Comparison of ENCODE assay signal across 12 cellular contexts in genomic region chr5:119347574-119347973, GRCh38. TPM values are rescaled to one million over a fixed set of nuclear protein-coding genes. Genes with fewer than 3 reads are reported as not detected.
A peak's percentile ranks its signal among the peaks of the same experiment; 100 is the strongest.
DNase-seq lines count a peak whose midpoint lies in the region; ATAC-seq and TF ChIP-seq lines count a peak whose summit lies in the region.
"Had no signal": no experiment of that assay in that cellular context is flagged by ENCODE, and none has a peak within 500 bp of the region (broad histone marks: within the 10 kb centered on the region; RNA-seq: fewer than 3 reads in every experiment).

No MANE protein-coding gene starts in this region.

- no TSS peak for BruUV-seq in PC-3 (replicated peaks; lab: Mats Ljungman, UMichigan)

- TF ChIP-seq CTCF in GM23338 (conservative IDR thresholded peaks at IDR 0.05; ENCODE audit: low read depth in 2 of 2) (no peak), activated B cell treated with CpG ODN at 0.5 μM for 24 hours (IDR thresholded peaks at IDR 0.05) (no peak), PC-3 (conservative IDR thresholded peaks at IDR 0.05; ENCODE audit: low read depth, low read length) (no peak)

- H3K9me3 ChIP-seq in PC-3 (ENCODE audit: low read length): no peaks in the 10 kb centered on the region

- peaks cover 48% of the 10 kb centered on the region for H3K4me1 Mint-ChIP-seq in GM23338
- peaks cover 93% of the 10 kb centered on the region for H3K4me1 Mint-ChIP-seq in activated B cell treated with CpG ODN at 0.5 μM for 24 hours
- peaks cover 77 to 91% (median 86%) of the 10 kb centered on the region in 3 donors for H3K4me1 Mint-ChIP-seq in naive B cell

- H3K4me3 ChIP-seq in GM23338 (no peak overlapping the region), PC-3 (ENCODE audit: low read length) (no peak overlapping the region)

- CTCF ChIA-PET in activated B cell treated with CpG ODN at 0.5 μM for 24 hours (lab: Charles Lee) (no interaction called here), PC-3 (lab: Charles Lee) (no interaction called here)

- H3K9me3 Mint-ChIP-seq in GM23338: no peaks in the 10 kb centered on the region
- no peaks in the 10 kb centered on the region for H3K9me3 Mint-ChIP-seq in activated B cell treated with CpG ODN at 0.5 μM for 24 hours
- peaks cover 0 to 4% (median 0%) of the 10 kb centered on the region in 7 donors for H3K9me3 Mint-ChIP-seq in naive B cell

- H3K27me3 Mint-ChIP-seq in GM23338 (ENCODE audit: insufficient read depth, low read depth, poor library complexity) (no peaks in the 10 kb centered on the region), activated B cell treated with CpG ODN at 0.5 μM for 24 hours (no peaks in the 10 kb centered on the region), naive B cell (no peaks in the 10 kb centered on the region)

- H3F3A ChIP-seq in GM23338 (replicated peaks; ENCODE audit: low read depth): no peaks in the 10 kb centered on the region
- H3F3A ChIP-seq in PC-3 (ENCODE audit: low read length, unreplicated experiment): no peaks in the 10 kb centered on the region

- intact Hi-C loops in activated B cell treated with CpG ODN at 0.5 μM for 24 hours (cut with micrococcal nuclease): no loop called here
- intact Hi-C loops in PC-3 (cut with micrococcal nuclease): no loop called here

- POLR2A ChIA-PET in activated B cell treated with CpG ODN at 0.5 μM for 24 hours (lab: Charles Lee): interaction anchor here (0.6 to 18.3 kb wide), 4 partner anchors 10 to 57 kb away, joined by 3 to 388 read pairs (median 4); partner anchors contain the start of gene TNFAIP8
- POLR2A ChIA-PET in PC-3 (lab: Charles Lee; ENCODE audit: unreplicated experiment): interaction anchor here (0.6 kb wide), 1 partner anchor 54 kb away, joined by 9 read pairs; no protein-coding TSS in a partner anchor

- H3K36me3 Mint-ChIP-seq in GM23338 (ENCODE audit: low read depth): no peaks in the 10 kb centered on the region
- peaks cover 26% of the 10 kb centered on the region for H3K36me3 Mint-ChIP-seq in activated B cell treated with CpG ODN at 0.5 μM for 24 hours (ENCODE audit: low read depth)
- H3K36me3 Mint-ChIP-seq in naive B cell: peaks cover 0 to 2% of the 10 kb centered on the region in 2 donors

- ATAC-seq in GM23338 (peak; percentile 34; the same call in 2 of the 3 replicates), activated B cell treated with CpG ODN at 0.5 μM for 24 hours (ENCODE audit: low read depth) (no peak), naive B cell (ENCODE audit: low read depth in 2 of 2) (no peak), PC-3 (no peak)
- ATAC-seq: left cardiac atrium had no signal

- H3K79me2 ChIP-seq in GM23338 (replicated peaks; ENCODE audit: insufficient read depth) (no peaks in the 10 kb centered on the region), PC-3 (ENCODE audit: low read length) (no peaks in the 10 kb centered on the region)

- H3K9ac ChIP-seq in PC-3 (ENCODE audit: low read length): no peak overlapping the region

- H4K20me1 ChIP-seq in GM23338 (replicated peaks; ENCODE audit: insufficient read depth) (no peaks in the 10 kb centered on the region), PC-3 (ENCODE audit: low read length) (no peaks in the 10 kb centered on the region)

- H3K4me3 Mint-ChIP-seq in GM23338 (no peak overlapping the region), activated B cell treated with CpG ODN at 0.5 μM for 24 hours (no peak overlapping the region), naive B cell (peak overlapping the region in 6 of 8 donors; percentile 51 to 80 (median 71))

- peaks cover 3% of the 10 kb centered on the region; the same call in 1 of the 2 replicates for H3K9me2 ChIP-seq in GM23338 (ENCODE audit: insufficient read depth)
- no peaks in the 10 kb centered on the region for H3K9me2 ChIP-seq in PC-3 (replicated peaks; ENCODE audit: low read length)

- DNase-seq in NCI-H748 (lab: John Stamatoyannopoulos, UW; ENCODE audit: unreplicated experiment) (peak; percentile 36), NCI-H748 treated with DMSO at 0.1 percent for 48 hours (lab: John Stamatoyannopoulos, UW) (no peak), GM23338 (ENCODE audit: low spot score) (no peak), activated B cell treated with CpG ODN at 0.5 μM for 24 hours (no peak), naive B cell (no peak), anterior cingulate cortex (lab: John Stamatoyannopoulos, UW) (no peak), SIG-M5 (lab: John Stamatoyannopoulos, UW) (no peak), PC-3 (no peak)
- DNase-seq: left cardiac atrium, NCI-H1436 treated with DMSO at 0.1 percent for 48 hours, small intestine, T1000 had no signal

- H3K4me1 ChIP-seq in GM23338 (ENCODE audit: insufficient read depth) (peaks cover 52% of the 10 kb centered on the region), PC-3 (ENCODE audit: insufficient read depth, low read length) (0 out of 2 replicates have a peak, but pooled peaks cover 4% of the 10 kb centered on the region)

- H3K36me3 ChIP-seq in GM23338 (ENCODE audit: insufficient read depth) (no peaks in the 10 kb centered on the region), PC-3 (ENCODE audit: low read depth, low read length) (no peaks in the 10 kb centered on the region)

- H3K4me2 ChIP-seq in GM23338: peak overlapping the region; percentile 61
- no peak overlapping the region for H3K4me2 ChIP-seq in PC-3 (ENCODE audit: low read length)

- peak overlapping the region; percentile 68; the same call in 1 of the 2 replicates for H3K27ac Mint-ChIP-seq in GM23338
- H3K27ac Mint-ChIP-seq in activated B cell treated with CpG ODN at 0.5 μM for 24 hours: peak overlapping the region; percentile 80
- peak overlapping the region in 5 of 6 donors; percentile 6 to 87 (median 57) for H3K27ac Mint-ChIP-seq in naive B cell

- no peak overlapping the region for H2AFZ ChIP-seq in GM23338
- H2AFZ ChIP-seq in PC-3 (ENCODE audit: low read length): no peak overlapping the region

- H3K27ac ChIP-seq in GM23338 (ENCODE audit: low read depth): no peak overlapping the region
- H3K27ac ChIP-seq in PC-3 (ENCODE audit: low read length): no peak overlapping the region

- H3K27me3 ChIP-seq in GM23338 (ENCODE audit: insufficient read depth): no peaks in the 10 kb centered on the region
- H3K27me3 ChIP-seq in PC-3 (ENCODE audit: low read length): no peaks in the 10 kb centered on the region

TF ChIP-seq in GM23338, 12 proteins besides CTCF, POLR2A, EP300 and RAD21:
- no peak for TF ChIP-seq EZH2phosphoT487 (IDR thresholded peaks at IDR 0.05; ENCODE audit: unreplicated experiment)
- TF ChIP-seq JUNB (IDR thresholded peaks at IDR 0.05; ENCODE audit: unreplicated experiment): no peak
- TF ChIP-seq ZNF114 (CRISPR knock-in tag; IDR thresholded peaks at IDR 0.05): no peak
- TF ChIP-seq STAT1 (IDR thresholded peaks at IDR 0.05; ENCODE audit: unreplicated experiment): no peak
- TF ChIP-seq POLR2AphosphoS5 (IDR thresholded peaks at IDR 0.05; ENCODE audit: low read depth): no peak
- TF ChIP-seq, protein P1, sequence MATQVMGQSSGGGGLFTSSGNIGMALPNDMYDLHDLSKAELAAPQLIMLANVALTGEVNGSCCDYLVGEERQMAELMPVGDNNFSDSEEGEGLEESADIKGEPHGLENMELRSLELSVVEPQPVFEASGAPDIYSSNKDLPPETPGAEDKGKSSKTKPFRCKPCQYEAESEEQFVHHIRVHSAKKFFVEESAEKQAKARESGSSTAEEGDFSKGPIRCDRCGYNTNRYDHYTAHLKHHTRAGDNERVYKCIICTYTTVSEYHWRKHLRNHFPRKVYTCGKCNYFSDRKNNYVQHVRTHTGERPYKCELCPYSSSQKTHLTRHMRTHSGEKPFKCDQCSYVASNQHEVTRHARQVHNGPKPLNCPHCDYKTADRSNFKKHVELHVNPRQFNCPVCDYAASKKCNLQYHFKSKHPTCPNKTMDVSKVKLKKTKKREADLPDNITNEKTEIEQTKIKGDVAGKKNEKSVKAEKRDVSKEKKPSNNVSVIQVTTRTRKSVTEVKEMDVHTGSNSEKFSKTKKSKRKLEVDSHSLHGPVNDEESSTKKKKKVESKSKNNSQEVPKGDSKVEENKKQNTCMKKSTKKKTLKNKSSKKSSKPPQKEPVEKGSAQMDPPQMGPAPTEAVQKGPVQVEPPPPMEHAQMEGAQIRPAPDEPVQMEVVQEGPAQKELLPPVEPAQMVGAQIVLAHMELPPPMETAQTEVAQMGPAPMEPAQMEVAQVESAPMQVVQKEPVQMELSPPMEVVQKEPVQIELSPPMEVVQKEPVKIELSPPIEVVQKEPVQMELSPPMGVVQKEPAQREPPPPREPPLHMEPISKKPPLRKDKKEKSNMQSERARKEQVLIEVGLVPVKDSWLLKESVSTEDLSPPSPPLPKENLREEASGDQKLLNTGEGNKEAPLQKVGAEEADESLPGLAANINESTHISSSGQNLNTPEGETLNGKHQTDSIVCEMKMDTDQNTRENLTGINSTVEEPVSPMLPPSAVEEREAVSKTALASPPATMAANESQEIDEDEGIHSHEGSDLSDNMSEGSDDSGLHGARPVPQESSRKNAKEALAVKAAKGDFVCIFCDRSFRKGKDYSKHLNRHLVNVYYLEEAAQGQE (IDR thresholded peaks at IDR 0.05; ENCODE audit: unreplicated experiment): no peak
- TF ChIP-seq, protein P2, sequence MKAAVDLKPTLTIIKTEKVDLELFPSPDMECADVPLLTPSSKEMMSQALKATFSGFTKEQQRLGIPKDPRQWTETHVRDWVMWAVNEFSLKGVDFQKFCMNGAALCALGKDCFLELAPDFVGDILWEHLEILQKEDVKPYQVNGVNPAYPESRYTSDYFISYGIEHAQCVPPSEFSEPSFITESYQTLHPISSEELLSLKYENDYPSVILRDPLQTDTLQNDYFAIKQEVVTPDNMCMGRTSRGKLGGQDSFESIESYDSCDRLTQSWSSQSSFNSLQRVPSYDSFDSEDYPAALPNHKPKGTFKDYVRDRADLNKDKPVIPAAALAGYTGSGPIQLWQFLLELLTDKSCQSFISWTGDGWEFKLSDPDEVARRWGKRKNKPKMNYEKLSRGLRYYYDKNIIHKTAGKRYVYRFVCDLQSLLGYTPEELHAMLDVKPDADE (IDR thresholded peaks at IDR 0.05): no peak
- TF ChIP-seq EZH2 (IDR thresholded peaks at IDR 0.05; ENCODE audit: low read depth, unreplicated experiment): no peak
TF ChIP-seq in GM23338: peak in this region for 0.

RNA-seq across cellular contexts. Expression of gene TNFAIP8, which starts 8.2 kb away (rescaled TPM):
- total RNA-seq in GM23338 (2014; rRNA removed; shearing (Covaris generic)): 29.2 and 30.1 TPM in 2 replicates
- 10.6 and 12.8 TPM in 2 replicates for polyA plus RNA-seq in GM23338 (2016; fragmentation: Nextera tagmentation; extraction: Ambion mirVana)
- 135 and 149 TPM in 2 replicates for total RNA-seq in activated B cell treated with CpG ODN at 0.5 μM for 24 hours
- polyA plus RNA-seq in naive B cell (ENCODE audit: low read depth in 6 of 6): 100 to 1,000 TPM; 224 to 432 (median 315) TPM
- total RNA-seq in PC-3 (2014; rRNA removed): 11.8 and 20.0 TPM in 2 replicates

Comparison
In these comparisons a context has a peak if more than half of its experiments do, and no peak if none do; other contexts are left out.
1. H3K4me3 Mint-ChIP-seq: peak in naive B cell (6 of 8); none in GM23338 (single experiment) and activated B cell treated with CpG ODN at 0.5 μM for 24 hours (single experiment).
2. Peak in every context shown above with its lines, with median percentiles within 50 percentile points of each other: H3K27ac Mint-ChIP-seq.